3 cellular contexts compared by ENCODE assay signal in genomic region chr16:84370723-84371552, GRCh38.
TF ChIP-seq lines count a peak whose summit lies in the region.

No MANE protein-coding gene starts in this region.

TF ChIP-seq in HCT116, 20 proteins besides CTCF, POLR2A, EP300 and RAD21:
- TF ChIP-seq SRF (IDR thresholded peaks at IDR 0.05; ENCODE audit: low read depth) = no peak
- TF ChIP-seq ELF1 (IDR thresholded peaks at IDR 0.05; ENCODE audit: borderline replicate concordance, low read depth) = no peak
- no peak for TF ChIP-seq EZH2 (IDR thresholded peaks at IDR 0.05)
- no peak for TF ChIP-seq MAX (IDR thresholded peaks at IDR 0.05)
- no peak for TF ChIP-seq TCF7L2 (IDR thresholded peaks at IDR 0.05; ENCODE audit: borderline replicate concordance, extremely low read depth, insufficient read depth, insufficient read length)
- no peak for TF ChIP-seq JUND (IDR thresholded peaks at IDR 0.05)
- TF ChIP-seq REST (IDR thresholded peaks at IDR 0.05; ENCODE audit: low read depth) = no peak
- TF ChIP-seq ZBTB33 (IDR thresholded peaks at IDR 0.05; ENCODE audit: extremely low read depth, insufficient replicate concordance, low read length) = no peak
- no peak for TF ChIP-seq ATF3 (IDR thresholded peaks at IDR 0.05)
- TF ChIP-seq EGR1 (IDR thresholded peaks at IDR 0.05; ENCODE audit: low read depth) = no peak
- TF ChIP-seq FOSL1 (IDR thresholded peaks at IDR 0.05; ENCODE audit: low read depth) = no peak
- TF ChIP-seq SP1 (IDR thresholded peaks at IDR 0.05; ENCODE audit: low read depth) = no peak
- TF ChIP-seq EZH2phosphoT487 (IDR thresholded peaks at IDR 0.05; ENCODE audit: borderline replicate concordance) = no peak
- no peak for TF ChIP-seq SIN3A (IDR thresholded peaks at IDR 0.05; ENCODE audit: low read depth)

TF ChIP-seq in WTC11, 78 proteins besides CTCF, POLR2A, EP300 and RAD21:
- TF ChIP-seq USF2 (CRISPR knock-in tag; IDR thresholded peaks at IDR 0.05) (peak; percentile 35; the same call in 1 of the 2 replicates), OVOL2 (CRISPR knock-in tag; IDR thresholded peaks at IDR 0.05; ENCODE audit: borderline replicate concordance) (no peak), PRDM15 (CRISPR knock-in tag; IDR thresholded peaks at IDR 0.05) (peak; percentile 81), ZNF121 (CRISPR knock-in tag; IDR thresholded peaks at IDR 0.05) (peak; percentile 93)

TF ChIP-seq in SK-N-SH treated with all-trans-retinoic acid at 6 μM for 48 hours, 23 proteins besides CTCF, POLR2A, EP300 and RAD21:
- no peak for TF ChIP-seq TCF4 (CRISPR knock-in tag; IDR thresholded peaks at IDR 0.05; ENCODE audit: borderline replicate concordance)
- no peak for TF ChIP-seq OSR1 (CRISPR knock-in tag; IDR thresholded peaks at IDR 0.05)
- TF ChIP-seq ISL1 (CRISPR knock-in tag; IDR thresholded peaks at IDR 0.05) = no peak
- TF ChIP-seq ZFP30 (CRISPR knock-in tag; IDR thresholded peaks at IDR 0.05) = no peak
- TF ChIP-seq ZC3H10 (CRISPR knock-in tag; IDR thresholded peaks at IDR 0.05) = no peak
- no peak for TF ChIP-seq BACH2 (CRISPR knock-in tag; IDR thresholded peaks at IDR 0.05; ENCODE audit: borderline replicate concordance)
- TF ChIP-seq CSRNP3 (CRISPR knock-in tag; IDR thresholded peaks at IDR 0.05) = no peak
- no peak for TF ChIP-seq ZNF565 (CRISPR knock-in tag; conservative IDR thresholded peaks at IDR 0.05; ENCODE audit: low read depth)
TF ChIP-seq in SK-N-SH treated with all-trans-retinoic acid at 6 μM for 48 hours: peak in this region for 0.
